ENCODE assay signal across 18 cellular contexts in genomic region chr14:40003773-40004172, GRCh38.
A peak's percentile ranks its signal among the peaks of the same experiment; 100 is the strongest.
DNase-seq lines count a peak whose midpoint lies in the region; ATAC-seq and TF ChIP-seq lines count a peak whose summit lies in the region.
"Had no signal": no experiment of that assay in that cellular context is flagged by ENCODE, and none has a peak within 500 bp of the region (broad histone marks: within the 10 kb centered on the region; RNA-seq: fewer than 3 reads in every experiment).

No MANE protein-coding gene starts in this region.

- no peaks in the 10 kb centered on the region for H3K4me1 ChIP-seq in thyroid gland
- H3K4me1 ChIP-seq: A549, Peyer's patch had no signal

- H3K27me3 ChIP-seq in thyroid gland = no peaks in the 10 kb centered on the region
- H3K27me3 ChIP-seq: Peyer's patch had no signal

- intact Hi-C loops in thyroid gland (cut with DNase I) = no loop called here

- TF ChIP-seq POLR2A in thyroid gland (IDR thresholded peaks at IDR 0.05) (no peak), GM18505 (IDR thresholded peaks at IDR 0.05; ENCODE audit: borderline replicate concordance, extremely low read depth, insufficient read depth, insufficient read length) (no peak)

- no peak for TF ChIP-seq CTCF in epithelial cell of proximal tubule (conservative IDR thresholded peaks at IDR 0.05; ENCODE audit: low read depth, low read length)
- no peak for TF ChIP-seq CTCF in thyroid gland (IDR thresholded peaks at IDR 0.05)

- no peaks in the 10 kb centered on the region for H3K9me3 ChIP-seq in thyroid gland
- H3K9me3 ChIP-seq: A549, Peyer's patch had no signal

- WGBS in thyroid gland, 2 donors = 26 to 33% methylated on average over 5 of the region's 5 CpGs

- no peaks in the 10 kb centered on the region for H3K36me3 ChIP-seq in thyroid gland
- H3K36me3 ChIP-seq: Peyer's patch had no signal

- ATAC-seq in GM18505 (IDR thresholded peaks at IDR 0.05; ENCODE audit: unreplicated experiment) (no peak), GM21825 (IDR thresholded peaks at IDR 0.05; ENCODE audit: unreplicated experiment) (no peak)
- ATAC-seq: A549, HepG2 had no signal

- H3K4me3 ChIP-seq in epithelial cell of proximal tubule (ENCODE audit: low read depth, low read length) = no peak overlapping the region
- H3K4me3 ChIP-seq in thyroid gland (replicated peaks in 1 of 3) = no peak overlapping the region
- H3K4me3 ChIP-seq: A549, Peyer's patch had no signal

- DNase-seq in NCI-H1105 (lab: John Stamatoyannopoulos, UW) = peak; percentile 67
- DNase-seq in NCI-H524 treated with DMSO at 0.1 percent for 48 hours (lab: John Stamatoyannopoulos, UW) = peak; percentile 94
- peak; percentile 18 for DNase-seq in epithelial cell of proximal tubule (ENCODE audit: low read depth)
- DNase-seq in thyroid gland = peak; percentile 7 to 24
- DNase-seq in SIG-M5 treated with dmso at 0.1 percent for 504 hours (lab: John Stamatoyannopoulos, UW; ENCODE audit: unreplicated experiment) = no peak
- DNase-seq: GF-D8, HFFc6, KG1, NCI-H2171, NCI-H446, NCI-H748 treated with DMSO at 0.1 percent for 48 hours, Peyer's patch, SHP77 had no signal

- no peak overlapping the region for H3K27ac ChIP-seq in thyroid gland
- H3K27ac ChIP-seq: A549, C4-2B, Peyer's patch had no signal
